Comparison of ENCODE assay signal across 19 cellular contexts in genomic region chr10:110824152-110824441, GRCh38. TPM values are rescaled to one million over a fixed set of nuclear protein-coding genes. Genes with fewer than 3 reads are reported as not detected.
DNase-seq lines count a peak whose midpoint lies in the region; ATAC-seq and TF ChIP-seq lines count a peak whose summit lies in the region.
"Had no signal": no experiment of that assay in that cellular context is flagged by ENCODE, and none has a peak within 500 bp of the region (broad histone marks: within the 10 kb centered on the region; RNA-seq: fewer than 3 reads in every experiment).

No MANE protein-coding gene starts in this region.

- TF ChIP-seq CTCF in VCaP (conservative IDR thresholded peaks at IDR 0.05) (no peak), neural progenitor cell (IDR thresholded peaks at IDR 0.05) (no peak)

- H3K27ac ChIP-seq in VCaP = peak overlapping the region; percentile 85
- peak overlapping the region; percentile 64 to 72 for H3K27ac ChIP-seq in esophagus (ENCODE audit: low read depth in 2 of 2, low read length in 1 of 2)
- no peak overlapping the region for H3K27ac ChIP-seq in neural progenitor cell
- H3K27ac ChIP-seq in stomach smooth muscle (ENCODE audit: low read length) = peak overlapping the region; percentile 74
- H3K27ac ChIP-seq in substantia nigra (ENCODE audit: low read depth, low read length, poor library complexity, severe bottlenecking) = no peak overlapping the region
- H3K27ac ChIP-seq: epithelial cell of prostate, left lung, tibial nerve had no signal

- peaks cover 23% of the 10 kb centered on the region for H3F3A ChIP-seq in neural progenitor cell (ENCODE audit: low read depth)

- H3K4me3 Mint-ChIP-seq in neural progenitor cell = no peak overlapping the region
- no peak overlapping the region for H3K4me3 Mint-ChIP-seq in naive thymus-derived CD8-positive, alpha-beta T cell
- H3K4me3 Mint-ChIP-seq: activated CD8-positive, alpha-beta T cell treated with anti-CD3 and anti-CD28 coated beads for 36 hours; activated naive CD4-positive, alpha-beta T cell treated with anti-CD3 and anti-CD28 coated beads, Interleukin-2, amount 10 ng/mL, durations not matched to agents 7 days and 5 days; activated T-cell treated with anti-CD3 and anti-CD28 coated beads, Interleukin-2, amount 50 U/mL, for 4 hours had no signal

- H3K27ac Mint-ChIP-seq in neural progenitor cell = peak overlapping the region; percentile 48
- H3K27ac Mint-ChIP-seq in naive thymus-derived CD8-positive, alpha-beta T cell = no peak overlapping the region
- H3K27ac Mint-ChIP-seq: activated CD8-positive, alpha-beta T cell treated with anti-CD3 and anti-CD28 coated beads for 36 hours; activated naive CD4-positive, alpha-beta T cell treated with anti-CD3 and anti-CD28 coated beads, Interleukin-2, amount 10 ng/mL, durations not matched to agents 7 days and 5 days had no signal

- DNase-seq in neural progenitor cell (ENCODE audit: low spot score) (no peak), posterior vena cava (ENCODE audit: low spot score) (no peak), substantia nigra (lab: John Stamatoyannopoulos, UW) (no peak)
- DNase-seq in naive thymus-derived CD8-positive, alpha-beta T cell = no peak
- DNase-seq: activated CD8-positive, alpha-beta T cell treated with anti-CD3 and anti-CD28 coated beads for 36 hours; activated naive CD4-positive, alpha-beta T cell treated with anti-CD3 and anti-CD28 coated beads, Interleukin-2, amount 10 ng/mL, durations not matched to agents 7 days and 5 days; activated T-cell treated with anti-CD3 and anti-CD28 coated beads, Interleukin-2, amount 50 U/mL, for 4 hours; left lung; NCI-H187; NCI-H446; NK-92 treated with Interleukin-12 subunit alpha and Interleukin-12 subunit beta, amount 100 ng/mL, for 24 hours; ovary; T1000 had no signal

- H3K36me3 ChIP-seq in esophagus (ENCODE audit: control insufficient read depth in 2 of 2, insufficient read depth in 2 of 2, low read length in 1 of 2) (no peaks in the 10 kb centered on the region), neural progenitor cell (no peaks in the 10 kb centered on the region), stomach smooth muscle (ENCODE audit: control insufficient read depth in 2 of 2, insufficient read depth in 2 of 2, low read length in 2 of 2) (no peaks in the 10 kb centered on the region)
- H3K36me3 ChIP-seq: left lung, ovary, tibial nerve had no signal

- no peak for ATAC-seq in HG03025 (IDR thresholded peaks at IDR 0.05; ENCODE audit: low FRiP score, unreplicated experiment)
- no peak for ATAC-seq in naive thymus-derived CD8-positive, alpha-beta T cell
- ATAC-seq: activated CD8-positive, alpha-beta T cell treated with anti-CD3 and anti-CD28 coated beads for 36 hours; activated T-cell treated with anti-CD3 and anti-CD28 coated beads, Interleukin-2, amount 50 U/mL, for 4 hours had no signal

- H3K4me2 ChIP-seq in neural progenitor cell = no peak overlapping the region

- intact Hi-C loops in posterior vena cava (cut with DNase I) = loop anchor here in 1 of 2 donors (5.0 kb wide), 1 partner anchor 48 kb away; the partner anchor contains the start of gene PDCD4

- H2AFZ ChIP-seq in neural progenitor cell (replicated peaks) = no peak overlapping the region

- WGBS in esophagus, 2 donors = 37 to 45% methylated on average over 1 of the region's 1 CpG

- H3K27me3 Mint-ChIP-seq in neural progenitor cell (ENCODE audit: insufficient read depth, low read depth) = peaks cover 9% of the 10 kb centered on the region
- no peaks in the 10 kb centered on the region for H3K27me3 Mint-ChIP-seq in naive thymus-derived CD8-positive, alpha-beta T cell
- H3K27me3 Mint-ChIP-seq: activated CD8-positive, alpha-beta T cell treated with anti-CD3 and anti-CD28 coated beads for 36 hours had no signal

- peaks cover 91% of the 10 kb centered on the region for H3K4me1 Mint-ChIP-seq in neural progenitor cell
- peaks cover 7 to 14% (median 12%) of the 10 kb centered on the region in 4 donors for H3K4me1 Mint-ChIP-seq in naive thymus-derived CD8-positive, alpha-beta T cell

- no peaks in the 10 kb centered on the region for H3K36me3 Mint-ChIP-seq in neural progenitor cell
- no peaks in the 10 kb centered on the region for H3K36me3 Mint-ChIP-seq in naive thymus-derived CD8-positive, alpha-beta T cell
- H3K36me3 Mint-ChIP-seq: activated naive CD4-positive, alpha-beta T cell treated with anti-CD3 and anti-CD28 coated beads, Interleukin-2, amount 10 ng/mL, durations not matched to agents 7 days and 5 days had no signal

- H3K27me3 ChIP-seq in esophagus (ENCODE audit: control insufficient read depth in 1 of 2, insufficient read depth in 2 of 2, low read length in 2 of 2) (no peaks in the 10 kb centered on the region), neural progenitor cell (no peaks in the 10 kb centered on the region), stomach smooth muscle (ENCODE audit: control insufficient read depth in 1 of 2, insufficient read depth in 2 of 2, low read length in 2 of 2) (no peaks in the 10 kb centered on the region)
- H3K27me3 ChIP-seq: left lung, ovary, tibial nerve had no signal

- H3K4me3 ChIP-seq in esophagus (ENCODE audit: low read depth in 1 of 2, low read length in 2 of 2) (no peak overlapping the region), neural progenitor cell (no peak overlapping the region), stomach smooth muscle (ENCODE audit: low read length in 2 of 2) (no peak overlapping the region)
- H3K4me3 ChIP-seq: left lung, ovary, tibial nerve had no signal

- peaks cover 9 to 16% of the 10 kb centered on the region in 2 donors for H3K4me1 ChIP-seq in esophagus (ENCODE audit: control insufficient read depth in 2 of 2, insufficient read depth in 2 of 2, low read length in 1 of 2)
- H3K4me1 ChIP-seq in neural progenitor cell = peaks cover 52% of the 10 kb centered on the region
- H3K4me1 ChIP-seq in stomach smooth muscle (ENCODE audit: control insufficient read depth, insufficient read depth, low read length) = peaks cover 75% of the 10 kb centered on the region

- POLR2A ChIA-PET in naive thymus-derived CD8-positive, alpha-beta T cell (lab: Charles Lee) = interaction anchor here (0.6 kb wide), 1 partner anchor 33 kb away, joined by 3 read pairs; no protein-coding TSS in a partner anchor

- no peaks in the 10 kb centered on the region for H3K9me3 Mint-ChIP-seq in neural progenitor cell
- no peaks in the 10 kb centered on the region for H3K9me3 Mint-ChIP-seq in naive thymus-derived CD8-positive, alpha-beta T cell
- H3K9me3 Mint-ChIP-seq: activated CD8-positive, alpha-beta T cell treated with anti-CD3 and anti-CD28 coated beads for 36 hours; activated naive CD4-positive, alpha-beta T cell treated with anti-CD3 and anti-CD28 coated beads, Interleukin-2, amount 10 ng/mL, durations not matched to agents 7 days and 5 days; activated T-cell treated with anti-CD3 and anti-CD28 coated beads, Interleukin-2, amount 50 U/mL, for 4 hours had no signal

- H3K9ac ChIP-seq in neural progenitor cell = no peak overlapping the region
- H3K9ac ChIP-seq in stomach smooth muscle (ENCODE audit: low read length in 2 of 2) = no peak overlapping the region

- no peaks in the 10 kb centered on the region for H3K79me2 ChIP-seq in neural progenitor cell (ENCODE audit: low read depth)

- no peaks in the 10 kb centered on the region for H4K20me1 ChIP-seq in neural progenitor cell (ENCODE audit: low read depth)

- H3K9me3 ChIP-seq in esophagus (ENCODE audit: control insufficient read depth in 2 of 2, insufficient read depth in 1 of 2, low read depth in 1 of 2, low read length in 1 of 2) (no peaks in the 10 kb centered on the region), neural progenitor cell (ENCODE audit: low read depth) (no peaks in the 10 kb centered on the region), stomach smooth muscle (ENCODE audit: control insufficient read depth in 2 of 2, low read length in 2 of 2) (no peaks in the 10 kb centered on the region)
- H3K9me3 ChIP-seq: left lung, ovary, tibial nerve had no signal

RNA-seq across cellular contexts. Expression of gene PDCD4, which starts 47.6 kb away (rescaled TPM):
- 100 to 1,000 TPM; 116 to 203 TPM for polyA plus RNA-seq in esophagus
- total RNA-seq in neural progenitor cell (ENCODE audit: low replicate concordance) (57.7 and 106 TPM in 2 replicates), posterior vena cava (10 to 100 TPM; 54.9 to 55.0 TPM)
- 100 to 1,000 TPM; 361 to 367 TPM for total RNA-seq in naive thymus-derived CD8-positive, alpha-beta T cell
- 100 to 1,000 TPM; 318 to 385 (median 341) TPM for polyA plus RNA-seq in naive thymus-derived CD8-positive, alpha-beta T cell

Comparison
In these comparisons a context has a peak if more than half of its experiments do, and no peak if none do; other contexts are left out.
1. H3K27ac ChIP-seq: peak in VCaP (single experiment), esophagus (2 of 2) and stomach smooth muscle (single experiment); none in neural progenitor cell (single experiment) and substantia nigra (single experiment).